ENCODE assay signal across 17 cellular contexts in the genomic region with DNA sequence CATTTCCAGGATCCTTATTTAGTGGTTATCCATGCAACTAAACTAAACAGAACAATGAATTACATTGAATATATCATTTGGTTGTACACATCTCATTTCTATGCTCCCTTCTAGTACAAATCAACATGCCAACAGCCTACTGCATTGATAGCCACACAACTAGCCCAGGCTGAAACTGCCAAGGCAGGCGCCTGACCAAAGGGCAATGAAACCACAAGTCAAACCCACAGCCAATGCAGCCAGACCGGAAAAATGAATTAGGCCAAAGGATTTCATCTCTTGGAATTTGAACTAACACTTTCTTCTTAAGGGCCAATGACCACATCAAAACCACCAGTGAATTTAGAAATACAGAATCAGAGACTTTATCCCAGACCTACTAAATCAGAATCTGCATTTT.
A peak's percentile ranks its signal among the peaks of the same experiment; 100 is the strongest.
DNase-seq lines count a peak whose midpoint lies in the region; ATAC-seq and TF ChIP-seq lines count a peak whose summit lies in the region.
"Had no signal": no experiment of that assay in that cellular context is flagged by ENCODE, and none has a peak within 500 bp of the region (broad histone marks: within the 10 kb centered on the region; RNA-seq: fewer than 3 reads in every experiment).

No MANE protein-coding gene starts in this region.

- no peaks in the 10 kb centered on the region for H3K9me3 ChIP-seq in WERI-Rb-1 (ENCODE audit: severe bottlenecking)

- ATAC-seq in GM21576 (IDR thresholded peaks at IDR 0.05; ENCODE audit: unreplicated experiment) = no peak
- ATAC-seq: activated CD8-positive, alpha-beta T cell treated with anti-CD3 and anti-CD28 coated beads, Interleukin-2, amount 10 ng/mL, durations not matched to agents 7 days and 5 days; heart left ventricle had no signal

- TF ChIP-seq CTCF in WERI-Rb-1 (IDR thresholded peaks at IDR 0.05; ENCODE audit: low read depth, low read length) = no peak

- no peaks in the 10 kb centered on the region for H3K27me3 ChIP-seq in WERI-Rb-1 (ENCODE audit: insufficient read depth, low read depth, severe bottlenecking)
- H3K27me3 ChIP-seq: heart left ventricle, suprapubic skin had no signal

- DNase-seq in NCI-H2029 (lab: John Stamatoyannopoulos, UW) (peak; percentile 46), SK-MEL-5 (ENCODE audit: low read depth, low spot score) (peak; percentile 37), kidney tubule cell (ENCODE audit: low spot score) (peak; percentile 52), stromal cell of bone marrow (ENCODE audit: low read depth) (peak; percentile 13), WERI-Rb-1 (no peak)
- DNase-seq in central memory CD4-positive, alpha-beta T cell = no peak
- DNase-seq: activated CD8-positive, alpha-beta T cell treated with anti-CD3 and anti-CD28 coated beads, Interleukin-2, amount 10 ng/mL, durations not matched to agents 7 days and 5 days; amygdala; caudate nucleus; CD4-positive, alpha-beta T cell; heart left ventricle; left ventricle myocardium inferior; NCI-H1105; NCI-H510A treated with DMSO at 0.1 percent for 48 hours; T1000 had no signal

- no peak overlapping the region for H3K4me3 ChIP-seq in WERI-Rb-1 (ENCODE audit: low read depth, low read length)
- H3K4me3 ChIP-seq: heart left ventricle, left ventricle myocardium inferior, suprapubic skin had no signal

- in situ Hi-C loops in SK-MEL-5 (cut with HindIII; ENCODE audit: low pct_unique_long_range_greater_than_20kb, low sequenced_read_pairs) = no loop called here

- H3K36me3 ChIP-seq in WERI-Rb-1 = no peaks in the 10 kb centered on the region
- H3K36me3 ChIP-seq: heart left ventricle, left ventricle myocardium inferior, suprapubic skin had no signal

- no peak overlapping the region for H3K27ac ChIP-seq in WERI-Rb-1
- H3K27ac ChIP-seq: heart left ventricle, left ventricle myocardium inferior, suprapubic skin had no signal

Comparison
In these comparisons a context has a peak if more than half of its experiments do, and no peak if none do; other contexts are left out.
1. DNase-seq: peak in NCI-H2029 (single experiment), SK-MEL-5 (single experiment), kidney tubule cell (single experiment) and stromal cell of bone marrow (single experiment); none in WERI-Rb-1 (single experiment) and central memory CD4-positive, alpha-beta T cell (single experiment).